21 cellular contexts compared by ENCODE assay signal in the genomic region with DNA sequence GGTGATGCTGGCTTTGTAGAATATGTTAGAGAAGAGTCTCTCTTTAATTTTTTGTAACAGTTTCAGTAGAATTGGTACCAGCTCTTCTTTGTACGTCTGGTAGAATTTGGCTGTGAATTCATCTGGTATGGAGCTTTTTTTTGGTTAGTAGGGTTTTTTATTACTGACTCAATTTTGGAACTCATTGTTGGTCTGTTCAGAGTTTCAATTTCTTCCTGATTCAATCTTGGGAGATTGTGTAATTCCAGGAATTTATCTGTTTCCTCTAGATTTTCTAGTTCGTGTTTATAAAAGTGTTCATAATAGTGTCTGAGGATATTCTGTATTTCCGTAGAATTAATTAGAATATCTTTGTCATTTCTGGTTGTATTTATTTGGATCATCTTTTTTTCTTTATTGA.
"Had no signal": no experiment of that assay in that cellular context is flagged by ENCODE, and none has a peak within 500 bp of the region (broad histone marks: within the 10 kb centered on the region; RNA-seq: fewer than 3 reads in every experiment).

No MANE protein-coding gene starts in this region.

- H3K9ac ChIP-seq: neural progenitor cell, parathyroid adenoma had no signal

- H3K4me3 ChIP-seq: coronary artery, lung, neural progenitor cell, right lobe of liver, stomach, thyroid gland, vagina had no signal

- H3K4me1 Mint-ChIP-seq: immature natural killer cell; memory B cell; naive thymus-derived CD4-positive, alpha-beta T cell; nephron; neural progenitor cell; stimulated activated effector memory CD8-positive, alpha-beta T cell treated with anti-CD3 and anti-CD28 coated beads, Interleukin-12 subunit alpha, Interleukin-12 subunit beta, amount 100 ng/mL, for 72 hours had no signal

- H3K9me3 Mint-ChIP-seq: memory B cell, neural progenitor cell had no signal

- H3K27ac ChIP-seq: coronary artery, neural progenitor cell, parathyroid adenoma, right lobe of liver, stomach, thyroid gland, vagina had no signal

- H3K4me2 ChIP-seq: neural progenitor cell had no signal

- H3K36me3 Mint-ChIP-seq: immature natural killer cell; memory B cell; naive thymus-derived CD4-positive, alpha-beta T cell; neural progenitor cell; stimulated activated effector memory CD8-positive, alpha-beta T cell treated with anti-CD3 and anti-CD28 coated beads, Interleukin-12 subunit alpha, Interleukin-12 subunit beta, amount 100 ng/mL, for 72 hours had no signal

- H3K79me2 ChIP-seq: parathyroid adenoma had no signal

- H3K4me1 ChIP-seq: neural progenitor cell, parathyroid adenoma, right lobe of liver, stomach, thyroid gland, vagina had no signal

- H3K27me3 Mint-ChIP-seq: effector memory CD8-positive, alpha-beta T cell; memory B cell; progenitor cell of endocrine pancreas had no signal

- H3K27ac Mint-ChIP-seq: effector memory CD8-positive, alpha-beta T cell; immature natural killer cell; memory B cell; naive thymus-derived CD4-positive, alpha-beta T cell; nephron; neural progenitor cell; progenitor cell of endocrine pancreas; stimulated activated effector memory CD8-positive, alpha-beta T cell treated with anti-CD3 and anti-CD28 coated beads, Interleukin-12 subunit alpha, Interleukin-12 subunit beta, amount 100 ng/mL, for 72 hours had no signal

- H3K9me3 ChIP-seq: right lobe of liver, stomach, thyroid gland, vagina had no signal

- H2AFZ ChIP-seq: neural progenitor cell, parathyroid adenoma had no signal

- H3K27me3 ChIP-seq: neural progenitor cell, right lobe of liver, stomach, thyroid gland, vagina had no signal

- H3K4me3 Mint-ChIP-seq: effector memory CD8-positive, alpha-beta T cell; immature natural killer cell; memory B cell; naive thymus-derived CD4-positive, alpha-beta T cell; nephron; neural progenitor cell; stimulated activated effector memory CD8-positive, alpha-beta T cell treated with anti-CD3 and anti-CD28 coated beads, Interleukin-12 subunit alpha, Interleukin-12 subunit beta, amount 100 ng/mL, for 72 hours had no signal

- DNase-seq: effector memory CD8-positive, alpha-beta T cell; hypothalamus; immature natural killer cell; midbrain; naive thymus-derived CD4-positive, alpha-beta T cell; right lobe of liver; stimulated activated CD4-positive, alpha-beta T cell treated with anti-CD3 and anti-CD28 coated beads, Interleukin-2, amount 100 ng/mL, for 24 hours; stimulated activated CD4-positive, alpha-beta T cell treated with anti-CD3 and anti-CD28 coated beads, Interleukin-4, amount 100 ng/mL, for 24 hours; stimulated activated naive CD4-positive, alpha-beta T cell treated with Interleukin-2 at 50 U/mL for 16 hours; stomach; thyroid gland; trophoblast cell had no signal

- H3K36me3 ChIP-seq: neural progenitor cell, right lobe of liver, stomach, thyroid gland, vagina had no signal
